In the genomic region with DNA sequence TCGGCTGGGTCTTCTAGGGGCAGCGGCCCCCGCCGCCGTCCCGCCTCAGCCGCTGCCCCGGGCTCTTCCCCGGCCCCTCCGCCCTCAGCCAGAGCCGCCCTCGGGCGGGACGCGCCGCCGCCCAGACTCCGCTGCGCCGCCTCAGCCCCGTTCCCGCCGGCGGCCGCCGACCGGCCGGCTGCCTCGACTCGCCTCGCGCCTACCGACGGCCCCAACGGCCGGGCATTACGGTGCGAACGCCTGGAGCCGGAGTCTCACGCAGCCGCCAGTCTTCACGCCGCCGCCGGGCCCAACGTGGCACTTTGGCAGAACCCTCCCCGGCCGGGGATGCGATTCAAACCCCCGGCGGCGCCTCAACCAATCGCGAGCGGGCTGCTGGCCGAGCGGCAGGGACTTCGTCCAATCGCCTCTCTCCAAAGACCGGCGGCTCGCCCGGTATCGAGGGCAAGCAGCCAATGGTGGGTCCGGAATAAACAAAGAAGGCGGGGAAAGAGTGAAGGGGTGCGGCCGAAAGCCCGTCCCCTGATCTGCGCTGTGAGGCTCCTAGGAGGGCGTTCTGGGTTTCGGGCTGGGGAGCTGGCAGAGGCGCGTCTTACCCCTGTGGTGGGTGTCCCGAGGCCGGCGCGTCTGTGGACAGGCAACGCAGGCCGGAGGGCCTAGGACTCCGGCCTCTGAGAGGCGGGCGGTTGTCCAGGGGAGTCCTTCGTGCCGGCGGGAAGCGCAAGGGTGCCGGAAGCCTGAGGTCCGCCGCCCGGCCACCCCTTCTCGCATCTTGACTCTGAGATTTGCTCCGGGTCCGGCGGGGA, we compare ENCODE assay signal across 8 cellular contexts. TPM values are rescaled to one million over a fixed set of nuclear protein-coding genes. Genes with fewer than 3 reads are reported as not detected.
DNase-seq lines count a peak whose midpoint lies in the region; ATAC-seq and TF ChIP-seq lines count a peak whose summit lies in the region.

A gene (minus strand): TSS at position 309 of the 806 bp plus-strand sequence. CDS start 310 bp downstream, outside the sequence.

- no peaks in the 10 kb centered on the region for H3K27me3 ChIP-seq in heart left ventricle

- peaks cover 0 to 4% (median 0%) of the 10 kb centered on the region in 9 donors for H3K36me3 ChIP-seq in heart left ventricle

- H3K9me3 ChIP-seq in heart left ventricle = no peaks in the 10 kb centered on the region

- DNase-seq in NCI-H146 treated with DMSO at 0.1 percent for 48 hours (lab: John Stamatoyannopoulos, UW; ENCODE audit: unreplicated experiment) (peak; percentile 95), T-helper 1 cell (peak; percentile 96 to 98 (median 98)), heart left ventricle (peak; percentile 99), pons (ENCODE audit: low spot score) (peak; percentile 95), type B pancreatic cell (ENCODE audit: extremely low spot score, unreplicated experiment) (peak; percentile 98)

- peak within 1 kb of the TSS; percentile 98 for H3K4me3 Mint-ChIP-seq in type B pancreatic cell

- peak; percentile 91 for TF ChIP-seq POLR2A in GM15510 (IDR thresholded peaks at IDR 0.05; ENCODE audit: borderline replicate concordance, extremely low read depth, insufficient read length)
- TF ChIP-seq POLR2A in heart left ventricle (IDR thresholded peaks at IDR 0.05) = peak; percentile 72 to 93

- 0% methylated on average over 72 to 96 of the region's 96 CpGs for WGBS in adipose tissue, 3 donors
- WGBS in heart left ventricle, 4 donors = 0% methylated on average over 37 to 96 of the region's 96 CpGs

- peaks cover 34% of the 10 kb centered on the region for H3K4me1 Mint-ChIP-seq in type B pancreatic cell (ENCODE audit: unreplicated experiment)

- H3K27ac ChIP-seq in adipose tissue (ENCODE audit: low read depth, low read length) = no peak within 1 kb of the TSS
- peak within 1 kb of the TSS; percentile 56 to 91 (median 80) for H3K27ac ChIP-seq in heart left ventricle

- peaks cover 0 to 50% (median 23%) of the 10 kb centered on the region in 12 donors for H3K4me1 ChIP-seq in heart left ventricle

- H3K4me3 ChIP-seq in heart left ventricle = peak within 1 kb of the TSS; percentile 64 to 99 (median 90)

- peaks cover 5% of the 10 kb centered on the region for H3K27me3 Mint-ChIP-seq in type B pancreatic cell

- peaks cover 12% of the 10 kb centered on the region for H3K36me3 Mint-ChIP-seq in type B pancreatic cell

- ATAC-seq in HG02884 (IDR thresholded peaks at IDR 0.05; ENCODE audit: unreplicated experiment) (peak; percentile 91), heart left ventricle (peak; percentile 97 to 98 (median 98))

- H3K27ac Mint-ChIP-seq in type B pancreatic cell = peak within 1 kb of the TSS; percentile 92

- intact Hi-C loops in heart left ventricle (cut with DNase I) = loop anchor here in 6 of 10 donors (5.0 to 10.0 kb wide), 5 partner anchors 50 to 182 kb away; no protein-coding TSS in a partner anchor

- H3K9me3 Mint-ChIP-seq in type B pancreatic cell = no peaks in the 10 kb centered on the region

- TF ChIP-seq CTCF in heart left ventricle (IDR thresholded peaks at IDR 0.05) (no peak), type B pancreatic cell (conservative IDR thresholded peaks at IDR 0.05) (no peak)

RNA-seq across cellular contexts. Expression of the gene that starts here (rescaled TPM):
- polyA plus RNA-seq in adipose tissue (10 to 100 TPM in 2 of 3 donors, 1 to 10 TPM in 1; 4.8 to 18.9 (median 14.6) TPM), heart left ventricle (1 to 10 TPM; 3.7 to 8.4 TPM)
- total RNA-seq in heart left ventricle (10 to 100 TPM in 1 of 9 donors, 1 to 10 TPM in 8; 4.7 to 12.4 (median 6.0) TPM), type B pancreatic cell (ENCODE audit: low replicate concordance) (17.9 and 18.9 TPM in 2 replicates)
